8 cellular contexts compared by ENCODE assay signal in genomic region chr7:43439631-43440401, GRCh38.
DNase-seq lines count a peak whose midpoint lies in the region; ATAC-seq, FAIRE-seq and TF ChIP-seq lines count a peak whose summit lies in the region.

No MANE protein-coding gene starts in this region.

- peak; percentile 78 for FAIRE-seq in endothelial cell of umbilical vein (lab: Jason Lieb, UNC)

- H3K27ac ChIP-seq in endothelial cell of umbilical vein (ENCODE audit: insufficient read depth, low read depth, low read length): no peak overlapping the region
- no peak overlapping the region for H3K27ac ChIP-seq in neural cell (ENCODE audit: low read length)

- no peaks in the 10 kb centered on the region for H3K36me3 Mint-ChIP-seq in type B pancreatic cell

- POLR2A ChIA-PET in GM10248 (lab: Yijun Ruan, JAX) (no interaction called here), endothelial cell of umbilical vein (lab: Charles Lee) (no interaction called here)

- no peak overlapping the region for H3K4me3 ChIP-seq in endothelial cell of umbilical vein (replicated peaks in 1 of 3; ENCODE audit: insufficient read depth in 1 of 3, low read depth in 1 of 3, low read length in 3 of 3)
- no peak overlapping the region for H3K4me3 ChIP-seq in neural cell (ENCODE audit: low read length)

- H3K4me2 ChIP-seq in endothelial cell of umbilical vein (ENCODE audit: insufficient read depth, low read length) (no peak overlapping the region), neural cell (ENCODE audit: low read length) (no peak overlapping the region)

- H3K27ac Mint-ChIP-seq in type B pancreatic cell: no peak overlapping the region

- peaks cover 10% of the 10 kb centered on the region for H3K27me3 Mint-ChIP-seq in type B pancreatic cell

- H4K20me1 ChIP-seq in endothelial cell of umbilical vein (replicated peaks; ENCODE audit: control insufficient read depth, extremely low read depth, insufficient read depth, low read length) (no peaks in the 10 kb centered on the region), neural cell (ENCODE audit: insufficient read depth) (no peaks in the 10 kb centered on the region)

- CTCF ChIA-PET in GM10248 (lab: Yijun Ruan, JAX): interaction anchor here (0.6 to 4.0 kb wide), 49 partner anchors 9 to 1506 kb away, joined by 3 to 37 read pairs (median 4); partner anchors contain the start of genes MRPL32, PSMA2 and STK17A
- CTCF ChIA-PET in endothelial cell of umbilical vein (lab: Charles Lee): interaction anchor here (0.6 to 3.0 kb wide), 46 partner anchors 9 to 1499 kb away, joined by 3 to 29 read pairs (median 4); partner anchors contain the start of genes COA1, MRPL32, PSMA2 and STK17A

- H3K79me2 ChIP-seq in endothelial cell of umbilical vein (ENCODE audit: control insufficient read depth, insufficient read depth, low read length) (no peaks in the 10 kb centered on the region), neural cell (replicated peaks; ENCODE audit: insufficient read depth, low read length) (no peaks in the 10 kb centered on the region)

- intact Hi-C loops in endothelial cell of umbilical vein (cut with micrococcal nuclease): loop anchor here (1.0 to 5.0 kb wide), 4 partner anchors 263 to 1499 kb away; no protein-coding TSS in a partner anchor

- ATAC-seq in HG02588 (IDR thresholded peaks at IDR 0.05; ENCODE audit: unreplicated experiment): peak; percentile 68

- dilution Hi-C loops in endothelial cell of umbilical vein (cut with MboI; ENCODE audit: extremely low pct_ligation_motif_present, low sequenced_read_pairs): no loop called here

- TF ChIP-seq EP300 in neural cell (conservative IDR thresholded peaks at IDR 0.05; ENCODE audit: poor library complexity, severe bottlenecking): no peak

- DNase-seq in GM10248 (ENCODE audit: extremely low spot score) (peak; percentile 83), NCI-H526 (lab: John Stamatoyannopoulos, UW) (peak; percentile 27 to 73), endothelial cell of umbilical vein (ENCODE audit: low read depth, low spot score) (peak; percentile 37), type B pancreatic cell (ENCODE audit: extremely low spot score, unreplicated experiment) (no peak), NCI-H510A (lab: John Stamatoyannopoulos, UW) (no peak)
- DNase-seq in activated CD4-positive, alpha-beta T cell treated with anti-CD3 and anti-CD28 coated beads, Interleukin-2, amount 50 U/mL, for 4 hours: peak; percentile 31 to 37

- H3K27me3 ChIP-seq in endothelial cell of umbilical vein (ENCODE audit: control insufficient read depth in 2 of 2, insufficient read depth in 2 of 2, low read length in 2 of 2): peaks cover 0 to 2% of the 10 kb centered on the region in 2 experiments
- no peaks in the 10 kb centered on the region for H3K27me3 ChIP-seq in neural cell (ENCODE audit: insufficient read depth, low read depth, low read length)

- H3K36me3 ChIP-seq in endothelial cell of umbilical vein (ENCODE audit: control insufficient read depth in 2 of 2, extremely low read depth in 1 of 2, insufficient read depth in 2 of 2, low read length in 2 of 2) (no peaks in the 10 kb centered on the region), neural cell (ENCODE audit: insufficient read depth, low read length) (no peaks in the 10 kb centered on the region)

- H3K9ac ChIP-seq in endothelial cell of umbilical vein (replicated peaks; ENCODE audit: extremely low read depth, insufficient read depth, low read length): no peak overlapping the region
- no peak overlapping the region for H3K9ac ChIP-seq in neural cell (ENCODE audit: low read length)

- no peaks in the 10 kb centered on the region for H3K9me3 Mint-ChIP-seq in type B pancreatic cell

- TF ChIP-seq RAD21 in neural cell (conservative IDR thresholded peaks at IDR 0.05): peak; percentile 40

- BruUV-seq in endothelial cell of umbilical vein (replicated peaks; lab: Mats Ljungman, UMichigan): no TSS peak

- H3K9me3 ChIP-seq in endothelial cell of umbilical vein (replicated peaks; ENCODE audit: control insufficient read depth, insufficient read depth, low read length) (no peaks in the 10 kb centered on the region), neural cell (ENCODE audit: low read length) (no peaks in the 10 kb centered on the region)

- no peak overlapping the region for H3K4me3 Mint-ChIP-seq in type B pancreatic cell

- no peaks in the 10 kb centered on the region for H3K9me1 ChIP-seq in endothelial cell of umbilical vein (replicated peaks; ENCODE audit: control insufficient read depth, extremely low read depth, insufficient read depth, low read length)

- no peaks in the 10 kb centered on the region for H3K9me2 ChIP-seq in neural cell (ENCODE audit: insufficient read depth, low read length)

- H3K4me1 Mint-ChIP-seq in type B pancreatic cell (ENCODE audit: unreplicated experiment): peaks cover 4% of the 10 kb centered on the region

- H3F3A ChIP-seq in neural cell (ENCODE audit: insufficient read depth, low read length, poor library complexity, severe bottlenecking): no peaks in the 10 kb centered on the region

- H2AFZ ChIP-seq in endothelial cell of umbilical vein (ENCODE audit: low read depth, low read length) (no peak overlapping the region), neural cell (ENCODE audit: low read depth, low read length) (no peak overlapping the region)

- no peaks in the 10 kb centered on the region for H3K4me1 ChIP-seq in endothelial cell of umbilical vein (ENCODE audit: control insufficient read depth, extremely low read depth, insufficient read depth, low read length)

- no peak for TF ChIP-seq POLR2A in endothelial cell of umbilical vein (IDR thresholded peaks at IDR 0.05; ENCODE audit: low read depth, low read length)

- TF ChIP-seq CTCF in GM10248 (IDR thresholded peaks at IDR 0.05; ENCODE audit: control extremely low read depth, extremely low read depth, low read depth, missing control alignments) (peak; percentile 82), endothelial cell of umbilical vein (IDR thresholded peaks at IDR 0.05; ENCODE audit: extremely low read depth in 1 of 2, insufficient read depth in 1 of 2, low read depth in 1 of 2, low read length in 2 of 2) (peak; percentile 77 to 95), neural cell (IDR thresholded peaks at IDR 0.05; ENCODE audit: poor library complexity, severe bottlenecking) (peak; percentile 50), type B pancreatic cell (conservative IDR thresholded peaks at IDR 0.05) (peak; percentile 87)

TF ChIP-seq in endothelial cell of umbilical vein, 7 proteins besides CTCF, POLR2A, EP300 and RAD21:
- TF ChIP-seq MYC (IDR thresholded peaks at IDR 0.05; ENCODE audit: low read depth, low read length) (no peak), EZH2 (IDR thresholded peaks at IDR 0.05; ENCODE audit: borderline replicate concordance, low read depth, low read length, severe bottlenecking) (no peak), GATA2 (IDR thresholded peaks at IDR 0.05; ENCODE audit: insufficient read depth, insufficient read length, low read depth, low read length) (no peak), POLR2AphosphoS5 (IDR thresholded peaks at IDR 0.05; ENCODE audit: insufficient read depth, low read depth, low read length) (no peak), JUN (IDR thresholded peaks at IDR 0.05; ENCODE audit: borderline replicate concordance, insufficient read depth, insufficient read length, low read depth) (no peak), FOS (IDR thresholded peaks at IDR 0.05; ENCODE audit: borderline replicate concordance, insufficient read depth, low read length) (no peak), MAX (IDR thresholded peaks at IDR 0.05; ENCODE audit: insufficient read depth, insufficient read length) (no peak)

TF ChIP-seq in neural cell, 6 proteins besides CTCF, POLR2A, EP300 and RAD21:
- TF ChIP-seq EZH2 (IDR thresholded peaks at IDR 0.05; ENCODE audit: borderline replicate concordance, insufficient read depth, low read length, poor library complexity, severe bottlenecking): no peak
- peak; percentile 53 for TF ChIP-seq SMC3 (conservative IDR thresholded peaks at IDR 0.05; ENCODE audit: poor library complexity)
TF ChIP-seq in neural cell: peak in this region for 1.

Comparison
In these comparisons a context has a peak if more than half of its experiments do, and no peak if none do; other contexts are left out.
1. DNase-seq: peak in GM10248 (single experiment), NCI-H526 (2 of 2), activated CD4-positive, alpha-beta T cell treated with anti-CD3 and anti-CD28 coated beads, Interleukin-2, amount 50 U/mL, for 4 hours (2 of 2) and endothelial cell of umbilical vein (single experiment); none in type B pancreatic cell (single experiment) and NCI-H510A (single experiment).
2. Peak in every context shown above with its lines, with median percentiles within 50 percentile points of each other: CTCF ChIP-seq.